In genomic region chrX:154397888-154398667, GRCh38 we compare ENCODE assay signal across 8 cellular contexts. TPM values are rescaled to one million over a fixed set of nuclear protein-coding genes. Genes with fewer than 3 reads are reported as not detected.
DNase-seq lines count a peak whose midpoint lies in the region; ATAC-seq and FAIRE-seq lines count a peak whose summit lies in the region.

TSS of gene RPL10 (plus strand) at chrX:154398377. CDS start at chrX:154398520, 143 bp downstream.

- H3K27ac ChIP-seq in Karpas-422 (ENCODE audit: low read length) (peak within 1 kb of the TSS; percentile 94), esophagus (ENCODE audit: low read depth in 2 of 2, low read length in 1 of 2) (peak within 1 kb of the TSS; percentile 96 to 99)

- WGBS in esophagus, 2 donors: 0 to 32% methylated on average over 69 of the region's 69 CpGs

- H3K4me1 ChIP-seq in Karpas-422 (ENCODE audit: low read length): peaks cover 15% of the 10 kb centered on the region
- H3K4me1 ChIP-seq in esophagus (ENCODE audit: control insufficient read depth in 2 of 2, insufficient read depth in 2 of 2, low read length in 1 of 2): peaks cover 4 to 6% of the 10 kb centered on the region in 2 donors
- H3K4me1 ChIP-seq in mucosa of stomach (ENCODE audit: control insufficient read depth, insufficient read depth, low read length): peaks cover 6% of the 10 kb centered on the region

- H3K9me3 ChIP-seq in Karpas-422 (ENCODE audit: low read length): no peaks in the 10 kb centered on the region
- H3K9me3 ChIP-seq in esophagus (ENCODE audit: control insufficient read depth in 2 of 2, insufficient read depth in 1 of 2, low read depth in 1 of 2, low read length in 1 of 2): peaks cover 0 to 3% of the 10 kb centered on the region in 2 donors
- H3K9me3 ChIP-seq in mucosa of stomach (ENCODE audit: control insufficient read depth, low read length): no peaks in the 10 kb centered on the region

- peak; percentile 87 for DNase-seq in DMS79 treated with DMSO at 0.1 percent for 48 hours (lab: John Stamatoyannopoulos, UW)
- DNase-seq in Karpas-422: peak; percentile 96
- DNase-seq in RCC 7860 (ENCODE audit: low spot score): peak; percentile 97
- peak; percentile 88 to 92 for DNase-seq in activated T-cell treated with anti-CD3 and anti-CD28 coated beads, Interleukin-2, amount 50 U/mL, for 48 hours
- DNase-seq in stimulated activated CD8-positive, alpha-beta memory T cell treated with anti-CD3 and anti-CD28 coated beads, Interleukin-4, amount 100 ng/mL, for 48 hours: peak; percentile 89

- H3K4me3 ChIP-seq in Karpas-422 (ENCODE audit: low read length): peak within 1 kb of the TSS; percentile 82
- H3K4me3 ChIP-seq in esophagus (ENCODE audit: low read depth in 1 of 2, low read length in 2 of 2): peak within 1 kb of the TSS; percentile 54 to 82
- peak within 1 kb of the TSS; percentile 84 for H3K4me3 ChIP-seq in mucosa of stomach (ENCODE audit: low read length)

- H3K9me2 ChIP-seq in Karpas-422 (replicated peaks; ENCODE audit: insufficient read depth, low read length): no peaks in the 10 kb centered on the region

- no peak within 1 kb of the TSS for H2AFZ ChIP-seq in Karpas-422 (ENCODE audit: low read length)

- H3K4me2 ChIP-seq in Karpas-422 (ENCODE audit: low read depth, low read length, poor library complexity, severe bottlenecking): peak within 1 kb of the TSS; percentile 83

- H3K79me2 ChIP-seq in Karpas-422 (ENCODE audit: low read length): peaks cover 14% of the 10 kb centered on the region; the same call in 1 of the 2 replicates

- H3K36me3 ChIP-seq in Karpas-422 (ENCODE audit: insufficient read depth, low read length) (peaks cover 15% of the 10 kb centered on the region), esophagus (ENCODE audit: control insufficient read depth in 2 of 2, insufficient read depth in 2 of 2, low read length in 1 of 2) (peaks cover 0 to 15% of the 10 kb centered on the region in 2 donors), mucosa of stomach (ENCODE audit: control insufficient read depth, insufficient read depth, low read length) (peaks cover 10% of the 10 kb centered on the region)

- H3K27me3 ChIP-seq in Karpas-422 (ENCODE audit: low read length) (no peaks in the 10 kb centered on the region), esophagus (ENCODE audit: control insufficient read depth in 1 of 2, insufficient read depth in 2 of 2, low read length in 2 of 2) (no peaks in the 10 kb centered on the region), mucosa of stomach (ENCODE audit: control insufficient read depth, insufficient read depth, low read length) (no peaks in the 10 kb centered on the region)

- peak; percentile 85 for FAIRE-seq in RCC 7860 (lab: Jason Lieb, UNC)

- no peaks in the 10 kb centered on the region for H4K20me1 ChIP-seq in Karpas-422 (ENCODE audit: insufficient read depth, low read depth, low read length)

- H3K9ac ChIP-seq in Karpas-422 (ENCODE audit: low read length) (peak within 1 kb of the TSS; percentile 98), mucosa of stomach (ENCODE audit: low read length) (peak within 1 kb of the TSS; percentile 97)

- ATAC-seq in GM21825 (IDR thresholded peaks at IDR 0.05; ENCODE audit: unreplicated experiment): peak; percentile 68

RNA-seq across cellular contexts. Expression of gene RPL10, which starts in this region (rescaled TPM):
- total RNA-seq in Karpas-422 (2014; rRNA removed; shearing (Covaris generic); ENCODE audit: low replicate concordance): 4,110 and 4,432 TPM in 2 replicates
- 1,000 to 10,000 TPM; 2,998 to 4,750 TPM for polyA plus RNA-seq in esophagus

Comparison
In these comparisons a context has a peak if more than half of its experiments do, and no peak if none do; other contexts are left out.
1. Peak in every context shown above with its lines: DNase-seq, ATAC-seq, H3K4me3 ChIP-seq and H3K27ac ChIP-seq.